ENCODE assay signal across 19 cellular contexts in the genomic region with DNA sequence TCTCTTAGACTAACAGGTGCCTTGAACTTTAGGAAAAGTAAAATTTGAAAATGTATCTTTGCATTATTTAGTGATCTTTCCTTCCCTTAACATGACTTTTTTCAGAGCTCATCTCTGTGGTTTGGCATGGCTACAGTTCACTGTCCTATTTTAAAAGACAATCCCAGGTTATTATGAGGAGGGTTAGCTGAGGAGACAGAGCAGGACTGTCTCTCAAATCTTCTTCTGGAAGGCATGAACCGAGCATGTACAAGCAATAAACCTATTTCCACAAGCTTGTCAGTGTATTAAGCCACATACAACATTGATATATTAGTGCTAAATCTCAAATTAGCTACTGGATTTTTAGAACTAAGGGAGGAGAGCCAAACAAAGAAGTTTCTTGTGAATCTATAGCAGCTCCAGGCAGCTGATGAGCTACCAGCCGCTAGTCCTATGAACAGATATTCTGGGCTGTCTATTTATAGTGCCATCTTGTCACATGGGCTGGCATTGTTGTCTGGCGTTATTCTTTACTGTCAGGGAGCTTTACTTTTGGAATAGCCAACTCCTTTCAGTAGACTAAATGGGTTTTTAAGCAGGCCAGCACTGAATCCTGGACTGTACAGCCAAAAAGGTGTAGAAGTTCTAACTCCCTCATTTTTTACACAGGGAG.
DNase-seq lines count a peak whose midpoint lies in the region; ATAC-seq and TF ChIP-seq lines count a peak whose summit lies in the region.
"Had no signal": no experiment of that assay in that cellular context is flagged by ENCODE, and none has a peak within 500 bp of the region (broad histone marks: within the 10 kb centered on the region; RNA-seq: fewer than 3 reads in every experiment).

No MANE protein-coding gene starts in this region.

- peak overlapping the region; percentile 77 to 87 for H3K27ac ChIP-seq in right atrium auricular region
- no peak overlapping the region for H3K27ac ChIP-seq in A673 (ENCODE audit: low read depth, low read length, poor library complexity, severe bottlenecking)

- BruUV-seq in A673 (replicated peaks; lab: Mats Ljungman, UMichigan) = no TSS peak

- H3K9me3 ChIP-seq in right atrium auricular region (peaks cover 0 to 9% of the 10 kb centered on the region in 2 donors), A673 (ENCODE audit: low read depth, low read length, poor library complexity, severe bottlenecking) (no peaks in the 10 kb centered on the region)

- H3K27me3 ChIP-seq in right atrium auricular region (no peaks in the 10 kb centered on the region), A673 (replicated peaks; ENCODE audit: insufficient read depth, low read depth, low read length, poor library complexity) (no peaks in the 10 kb centered on the region)

- H3K27ac Mint-ChIP-seq in stimulated activated naive CD8-positive, alpha-beta T cell treated with anti-CD3 and anti-CD28 coated beads, Interleukin-15, amount 100 ng/mL, for 72 hours = no peak overlapping the region
- H3K27ac Mint-ChIP-seq: activated CD4-positive, alpha-beta memory T cell treated with anti-CD3 and anti-CD28 coated beads, Interleukin-2, amount 10 ng/mL, durations not matched to agents 7 days and 5 days; activated naive CD8-positive, alpha-beta T cell treated with anti-CD3 and anti-CD28 coated beads, Interleukin-2, amount 10 ng/mL, durations not matched to agents 7 days and 5 days; activated T-cell treated with anti-CD3 and anti-CD28 coated beads, Interleukin-2, amount 50 U/mL, for 72 hours; endodermal cell; T-helper 1 cell treated with Interleukin-12 subunit alpha and Interleukin-12 subunit beta and Interleukin-4 antibody, amounts not matched to agents 30 μg/mL and 1 μg/mL, for 36 hours had no signal

- DNase-seq in COLO829 (ENCODE audit: low spot score) = peak; percentile 24
- peak; percentile 9 for DNase-seq in cerebellar cortex (ENCODE audit: low spot score)
- DNase-seq in right atrium auricular region (ENCODE audit: low spot score) = no peak
- DNase-seq in posterior cingulate gyrus = peak in 8 of 10 donors; percentile 29 to 80 (median 41)
- no peak for DNase-seq in stimulated activated naive CD8-positive, alpha-beta T cell treated with anti-CD3 and anti-CD28 coated beads, Interleukin-15, amount 100 ng/mL, for 72 hours
- no peak for DNase-seq in Kasumi-1 (lab: John Stamatoyannopoulos, UW)
- DNase-seq in A673 (ENCODE audit: low spot score) = no peak
- DNase-seq: activated CD4-positive, alpha-beta memory T cell treated with anti-CD3 and anti-CD28 coated beads, Interleukin-2, amount 10 ng/mL, durations not matched to agents 7 days and 5 days; activated naive CD8-positive, alpha-beta T cell treated with anti-CD3 and anti-CD28 coated beads, Interleukin-2, amount 10 ng/mL, durations not matched to agents 7 days and 5 days; activated T-cell treated with anti-CD3 and anti-CD28 coated beads, Interleukin-2, amount 50 U/mL, for 72 hours; Calu3; endodermal cell; GDM1; NCI-H1436 treated with DMSO at 0.1 percent for 48 hours; retina; SHP77 had no signal

- peaks cover 9% of the 10 kb centered on the region for H3K27me3 Mint-ChIP-seq in stimulated activated naive CD8-positive, alpha-beta T cell treated with anti-CD3 and anti-CD28 coated beads, Interleukin-15, amount 100 ng/mL, for 72 hours
- H3K27me3 Mint-ChIP-seq: activated CD4-positive, alpha-beta memory T cell treated with anti-CD3 and anti-CD28 coated beads, Interleukin-2, amount 10 ng/mL, durations not matched to agents 7 days and 5 days; activated naive CD8-positive, alpha-beta T cell treated with anti-CD3 and anti-CD28 coated beads, Interleukin-2, amount 10 ng/mL, durations not matched to agents 7 days and 5 days had no signal

- POLR2A ChIA-PET in A673 (lab: Charles Lee; ENCODE audit: low non-redundant PET) = no interaction called here

- H3K4me1 ChIP-seq in right atrium auricular region (no peaks in the 10 kb centered on the region), A673 (ENCODE audit: insufficient read depth, low read length, poor library complexity, severe bottlenecking) (no peaks in the 10 kb centered on the region)

- intact Hi-C loops in posterior cingulate gyrus (cut with DNase I) (loop anchor here (10.0 kb wide), 1 partner anchor 121 kb away; no protein-coding TSS in a partner anchor), A673 (cut with micrococcal nuclease; ENCODE audit: unreplicated experiment) (loop anchor here (5.0 kb wide), 2 partner anchors 356 to 809 kb away; a partner anchor contains a TSS)

- H3K4me3 Mint-ChIP-seq in stimulated activated naive CD8-positive, alpha-beta T cell treated with anti-CD3 and anti-CD28 coated beads, Interleukin-15, amount 100 ng/mL, for 72 hours = no peak overlapping the region
- H3K4me3 Mint-ChIP-seq: activated CD4-positive, alpha-beta memory T cell treated with anti-CD3 and anti-CD28 coated beads, Interleukin-2, amount 10 ng/mL, durations not matched to agents 7 days and 5 days; activated naive CD8-positive, alpha-beta T cell treated with anti-CD3 and anti-CD28 coated beads, Interleukin-2, amount 10 ng/mL, durations not matched to agents 7 days and 5 days; activated T-cell treated with anti-CD3 and anti-CD28 coated beads, Interleukin-2, amount 50 U/mL, for 72 hours; endodermal cell; T-helper 1 cell treated with Interleukin-12 subunit alpha and Interleukin-12 subunit beta and Interleukin-4 antibody, amounts not matched to agents 30 μg/mL and 1 μg/mL, for 36 hours had no signal

- CTCF ChIA-PET in A673 (lab: Charles Lee) = no interaction called here

- no peaks in the 10 kb centered on the region for H3K4me1 Mint-ChIP-seq in stimulated activated naive CD8-positive, alpha-beta T cell treated with anti-CD3 and anti-CD28 coated beads, Interleukin-15, amount 100 ng/mL, for 72 hours
- H3K4me1 Mint-ChIP-seq: activated CD4-positive, alpha-beta memory T cell treated with anti-CD3 and anti-CD28 coated beads, Interleukin-2, amount 10 ng/mL, durations not matched to agents 7 days and 5 days; activated naive CD8-positive, alpha-beta T cell treated with anti-CD3 and anti-CD28 coated beads, Interleukin-2, amount 10 ng/mL, durations not matched to agents 7 days and 5 days had no signal

- H3K36me3 ChIP-seq in right atrium auricular region (no peaks in the 10 kb centered on the region), A673 (ENCODE audit: insufficient read depth, low read length, poor library complexity, severe bottlenecking) (no peaks in the 10 kb centered on the region)

- no peaks in the 10 kb centered on the region for H3K9me3 Mint-ChIP-seq in stimulated activated naive CD8-positive, alpha-beta T cell treated with anti-CD3 and anti-CD28 coated beads, Interleukin-15, amount 100 ng/mL, for 72 hours
- H3K9me3 Mint-ChIP-seq: activated CD4-positive, alpha-beta memory T cell treated with anti-CD3 and anti-CD28 coated beads, Interleukin-2, amount 10 ng/mL, durations not matched to agents 7 days and 5 days; activated naive CD8-positive, alpha-beta T cell treated with anti-CD3 and anti-CD28 coated beads, Interleukin-2, amount 10 ng/mL, durations not matched to agents 7 days and 5 days; T-helper 1 cell treated with Interleukin-12 subunit alpha and Interleukin-12 subunit beta and Interleukin-4 antibody, amounts not matched to agents 30 μg/mL and 1 μg/mL, for 36 hours had no signal

- TF ChIP-seq CTCF in right atrium auricular region (IDR thresholded peaks at IDR 0.05) = no peak
- no peak for TF ChIP-seq CTCF in A673 (conservative IDR thresholded peaks at IDR 0.05; ENCODE audit: low read depth, low read length)

- ATAC-seq in stimulated activated naive CD8-positive, alpha-beta T cell treated with anti-CD3 and anti-CD28 coated beads, Interleukin-15, amount 100 ng/mL, for 72 hours = no peak
- no peak for ATAC-seq in HG02759 (IDR thresholded peaks at IDR 0.05; ENCODE audit: unreplicated experiment)
- ATAC-seq: activated T-cell treated with anti-CD3 and anti-CD28 coated beads, Interleukin-2, amount 50 U/mL, for 72 hours; GM12878 had no signal

- no peak overlapping the region for H3K4me3 ChIP-seq in right atrium auricular region
- no peak overlapping the region for H3K4me3 ChIP-seq in A673 (ENCODE audit: low read depth, low read length, poor library complexity, severe bottlenecking)
- H3K4me3 ChIP-seq: GM12878 had no signal

Comparison
In these comparisons a context has a peak if more than half of its experiments do, and no peak if none do; other contexts are left out.
1. DNase-seq: peak in COLO829 (single experiment), cerebellar cortex (single experiment) and posterior cingulate gyrus (8 of 10); none in right atrium auricular region (single experiment), stimulated activated naive CD8-positive, alpha-beta T cell treated with anti-CD3 and anti-CD28 coated beads, Interleukin-15, amount 100 ng/mL, for 72 hours (0 of 2), Kasumi-1 (0 of 2) and A673 (single experiment).